ENCODE assay signal across 13 cellular contexts in genomic region chr1:97461782-97462181, GRCh38.
DNase-seq lines count a peak whose midpoint lies in the region; ATAC-seq and TF ChIP-seq lines count a peak whose summit lies in the region.
"Had no signal": no experiment of that assay in that cellular context is flagged by ENCODE, and none has a peak within 500 bp of the region (broad histone marks: within the 10 kb centered on the region; RNA-seq: fewer than 3 reads in every experiment).

No MANE protein-coding gene starts in this region.

- H3F3A ChIP-seq in GM23248 (ENCODE audit: insufficient read depth): no peaks in the 10 kb centered on the region

- peaks cover 20 to 68% (median 53%) of the 10 kb centered on the region in 3 donors for H3K36me3 Mint-ChIP-seq in naive thymus-derived CD8-positive, alpha-beta T cell
- peaks cover 30% of the 10 kb centered on the region for H3K36me3 Mint-ChIP-seq in HFFc6 (ENCODE audit: low read depth)

- H3K27ac ChIP-seq in GM23248: no peak overlapping the region
- H3K27ac ChIP-seq: ovary had no signal

- H3K4me3 ChIP-seq in GM23248: no peak overlapping the region
- H3K4me3 ChIP-seq: ovary had no signal

- no peaks in the 10 kb centered on the region for H3K9me3 ChIP-seq in GM23248 (ENCODE audit: low read depth)
- H3K9me3 ChIP-seq: ovary had no signal

- H3K9me2 ChIP-seq in GM23248 (ENCODE audit: insufficient read depth): no peaks in the 10 kb centered on the region

- H3K27ac Mint-ChIP-seq in naive thymus-derived CD8-positive, alpha-beta T cell: no peak overlapping the region
- H3K27ac Mint-ChIP-seq in HFFc6: no peak overlapping the region

- peaks cover 0 to 13% (median 5%) of the 10 kb centered on the region in 4 donors for H3K4me1 Mint-ChIP-seq in naive thymus-derived CD8-positive, alpha-beta T cell
- H3K4me1 Mint-ChIP-seq in HFFc6 (ENCODE audit: low read depth): no peaks in the 10 kb centered on the region
- H3K4me1 Mint-ChIP-seq: central memory CD8-positive, alpha-beta T cell had no signal

- in situ Hi-C loops in GM23248 (cut with MboI): no loop called here

- no peaks in the 10 kb centered on the region for H3K4me1 ChIP-seq in GM23248 (ENCODE audit: insufficient read depth)

- no peaks in the 10 kb centered on the region for H3K79me2 ChIP-seq in GM23248 (ENCODE audit: insufficient read depth)

- CTCF ChIA-PET in GM10248 (lab: Yijun Ruan, JAX): interaction anchor here (0.9 kb wide), 1 partner anchor 333 kb away, joined by 3 read pairs; no protein-coding TSS in a partner anchor

- TF ChIP-seq CTCF in GM10248 (IDR thresholded peaks at IDR 0.05; ENCODE audit: control extremely low read depth, extremely low read depth, low read depth, missing control alignments) (no peak), HFFc6 (IDR thresholded peaks at IDR 0.05) (no peak)

- POLR2A ChIA-PET in GM10248 (lab: Yijun Ruan, JAX): no interaction called here
- POLR2A ChIA-PET in naive thymus-derived CD8-positive, alpha-beta T cell (lab: Charles Lee): no interaction called here

- no peak overlapping the region for H3K4me2 ChIP-seq in GM23248 (ENCODE audit: unreplicated experiment)

- H3K9ac ChIP-seq in GM23248: no peak overlapping the region

- no peaks in the 10 kb centered on the region for H4K20me1 ChIP-seq in GM23248 (ENCODE audit: insufficient read depth)

- DNase-seq in GM10248 (ENCODE audit: extremely low spot score) (peak; percentile 14), NOMO-1 treated with DMSO at 0.1 percent for 48 hours (lab: John Stamatoyannopoulos, UW; ENCODE audit: unreplicated experiment) (peak; percentile 64), HFFc6 (no peak), T-helper 2 cell (no peak), GM23248 (no peak)
- no peak for DNase-seq in naive thymus-derived CD8-positive, alpha-beta T cell
- DNase-seq: activated CD4-positive, alpha-beta T cell treated with anti-CD3 and anti-CD28 coated beads, Interleukin-2, amount 50 U/mL, for 48 hours; CD8-positive, alpha-beta memory T cell; ovary; stimulated activated CD8-positive, alpha-beta memory T cell treated with anti-CD3 and anti-CD28 coated beads, Interleukin-4, amount 100 ng/mL, for 48 hours had no signal

- peak; percentile 94 for ATAC-seq in GM19397 (IDR thresholded peaks at IDR 0.05; ENCODE audit: unreplicated experiment)
- ATAC-seq in HG03039 (IDR thresholded peaks at IDR 0.05; ENCODE audit: unreplicated experiment): peak; percentile 82
- no peak for ATAC-seq in naive thymus-derived CD8-positive, alpha-beta T cell

- H3K27me3 Mint-ChIP-seq in naive thymus-derived CD8-positive, alpha-beta T cell: no peaks in the 10 kb centered on the region
- H3K27me3 Mint-ChIP-seq in HFFc6 (ENCODE audit: insufficient read depth): no peaks in the 10 kb centered on the region
- H3K27me3 Mint-ChIP-seq: CD8-positive, alpha-beta memory T cell; central memory CD8-positive, alpha-beta T cell had no signal

- H2AFZ ChIP-seq in GM23248: no peak overlapping the region

- no peaks in the 10 kb centered on the region for H3K27me3 ChIP-seq in GM23248 (replicated peaks; ENCODE audit: insufficient read depth)
- H3K27me3 ChIP-seq: ovary had no signal

- H3K9me3 Mint-ChIP-seq in naive thymus-derived CD8-positive, alpha-beta T cell: peaks cover 0 to 17% (median 7%) of the 10 kb centered on the region in 9 donors
- peaks cover 22% of the 10 kb centered on the region for H3K9me3 Mint-ChIP-seq in HFFc6

- H3K4me3 Mint-ChIP-seq in naive thymus-derived CD8-positive, alpha-beta T cell: no peak overlapping the region
- H3K4me3 Mint-ChIP-seq in HFFc6: no peak overlapping the region
- H3K4me3 Mint-ChIP-seq: CD8-positive, alpha-beta memory T cell; central memory CD8-positive, alpha-beta T cell had no signal

- no peaks in the 10 kb centered on the region for H3K36me3 ChIP-seq in GM23248 (ENCODE audit: low read depth)
- H3K36me3 ChIP-seq: ovary had no signal

Comparison
In these comparisons a context has a peak if more than half of its experiments do, and no peak if none do; other contexts are left out.
1. DNase-seq: peak in GM10248 (single experiment) and NOMO-1 treated with DMSO at 0.1 percent for 48 hours (single experiment); none in naive thymus-derived CD8-positive, alpha-beta T cell (0 of 10), HFFc6 (single experiment), T-helper 2 cell (0 of 5) and GM23248 (single experiment).
2. ATAC-seq: peak in GM19397 (single experiment) and HG03039 (single experiment); none in naive thymus-derived CD8-positive, alpha-beta T cell (0 of 2).